17 cellular contexts compared by ENCODE assay signal in the genomic region with DNA sequence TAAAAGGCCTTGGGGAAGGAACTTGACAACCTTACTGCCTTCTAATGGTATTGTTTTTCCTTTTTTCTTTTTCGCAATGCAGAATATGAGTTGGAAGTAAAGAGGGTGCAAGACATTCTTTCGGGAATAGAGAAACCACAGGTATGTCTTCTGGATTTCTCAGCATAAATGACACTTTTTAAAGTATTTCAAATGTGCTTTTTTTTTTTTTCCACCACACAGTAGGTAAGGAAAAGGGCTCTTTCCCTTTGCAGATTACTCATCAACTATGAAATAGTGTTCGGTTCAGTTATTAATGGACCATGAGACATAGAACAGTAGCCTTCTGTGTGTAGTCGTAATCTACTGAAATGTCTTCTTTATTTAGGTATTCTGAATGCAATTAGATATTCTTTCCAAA.
DNase-seq lines count a peak whose midpoint lies in the region; TF ChIP-seq lines count a peak whose summit lies in the region.
"Had no signal": no experiment of that assay in that cellular context is flagged by ENCODE, and none has a peak within 500 bp of the region (broad histone marks: within the 10 kb centered on the region; RNA-seq: fewer than 3 reads in every experiment).

No MANE protein-coding gene starts in this region.

- H4K91ac ChIP-seq in neuronal stem cell (ENCODE audit: low read depth, low read length, poor library complexity), result no peak overlapping the region

- peak overlapping the region; percentile 33 for H3K4me3 Mint-ChIP-seq in HFFc6
- H3K4me3 Mint-ChIP-seq: neural progenitor cell had no signal

- no peak overlapping the region for H3K4ac ChIP-seq in neuronal stem cell (ENCODE audit: low read length)

- no peak overlapping the region for H3K18ac ChIP-seq in neuronal stem cell (ENCODE audit: low read length)

- peak; percentile 62 for DNase-seq in ACHN
- DNase-seq in HFFc6, result peak; percentile 53
- peak; percentile 70 for DNase-seq in astrocyte of the hippocampus (ENCODE audit: low read depth, low spot score)
- DNase-seq in kidney glomerular epithelial cell (lab: John Stamatoyannopoulos, UW), result peak; percentile 8
- no peak for DNase-seq in stimulated activated CD4-positive, alpha-beta T cell treated with anti-CD3 and anti-CD28 coated beads, Interleukin-2, amount 100 ng/mL, for 24 hours
- DNase-seq in cerebellum (ENCODE audit: low spot score), result no peak
- no peak for DNase-seq in substantia nigra (lab: John Stamatoyannopoulos, UW)
- no peak for DNase-seq in neuronal stem cell (ENCODE audit: low spot score)
- DNase-seq: activated naive CD4-positive, alpha-beta T cell; caudate nucleus; NCI-H1092; NCI-H2171 treated with DMSO at 0.1 percent for 48 hours; small intestine had no signal

- no peak overlapping the region for H2BK5ac ChIP-seq in neuronal stem cell (ENCODE audit: low read length)

- H3K14ac ChIP-seq in neuronal stem cell (ENCODE audit: low read length), result no peak overlapping the region

- H3K9me3 ChIP-seq in neuronal stem cell (replicated peaks in 1 of 2; ENCODE audit: control insufficient read depth in 2 of 2, insufficient read depth in 1 of 2, low read depth in 1 of 2, low read length in 2 of 2), result no peaks in the 10 kb centered on the region
- H3K9me3 ChIP-seq: BLaER1 had no signal

- in situ Hi-C loops in ACHN (cut with HindIII; ENCODE audit: low pct_ligation_motif_present, low pct_unique_long_range_greater_than_20kb, low sequenced_read_pairs), result no loop called here

- no peak overlapping the region for H3K4me2 ChIP-seq in neuronal stem cell (ENCODE audit: insufficient read depth, low read length, poor library complexity, severe bottlenecking)
- H3K4me2 ChIP-seq: BLaER1, neural progenitor cell had no signal

- no peak overlapping the region for H2BK15ac ChIP-seq in neuronal stem cell (ENCODE audit: low read length)

- peaks cover 5% of the 10 kb centered on the region; the same call in 1 of the 2 replicates for H3K27me3 Mint-ChIP-seq in HFFc6 (ENCODE audit: insufficient read depth)

- H3K36me3 Mint-ChIP-seq in HFFc6 (ENCODE audit: low read depth), result peaks cover 54% of the 10 kb centered on the region

- no CpG with 5 or more reads among the region's 4 CpGs for WGBS in neuronal stem cell (ENCODE audit: extremely low coverage in 2 of 2, insufficient read length in 2 of 2, insufficient replicate concordance in 1 of 2), 2 donors

- peaks cover 7 to 72% of the 10 kb centered on the region in 2 donors for H3K36me3 ChIP-seq in neuronal stem cell (replicated peaks in 1 of 2; ENCODE audit: control insufficient read depth in 2 of 2, insufficient read depth in 2 of 2, low read length in 2 of 2)
- H3K36me3 ChIP-seq: neural progenitor cell had no signal

- TF ChIP-seq CTCF in HFFc6 (IDR thresholded peaks at IDR 0.05), result no peak

- no peaks in the 10 kb centered on the region for H3K79me1 ChIP-seq in neuronal stem cell (ENCODE audit: low read depth, low read length)

- H3K27ac ChIP-seq in substantia nigra (ENCODE audit: low read depth, low read length, poor library complexity, severe bottlenecking), result no peak overlapping the region
- no peak overlapping the region for H3K27ac ChIP-seq in neuronal stem cell (replicated peaks; ENCODE audit: low read length)
- H3K27ac ChIP-seq: BLaER1, neural progenitor cell, VCaP had no signal

- H3K27ac Mint-ChIP-seq in HFFc6, result peak overlapping the region; percentile 37

- H3K23ac ChIP-seq in neuronal stem cell (ENCODE audit: low read depth, low read length, poor library complexity), result no peak overlapping the region

- peaks cover 78% of the 10 kb centered on the region for H3K4me1 Mint-ChIP-seq in HFFc6 (ENCODE audit: low read depth)

- no peak overlapping the region for H4K8ac ChIP-seq in neuronal stem cell (ENCODE audit: low read depth, low read length)

- H3K9ac ChIP-seq in neuronal stem cell (ENCODE audit: low read depth, low read length, poor library complexity), result no peak overlapping the region
- H3K9ac ChIP-seq: BLaER1, neural progenitor cell had no signal

- peaks cover 0 to 2% of the 10 kb centered on the region in 2 donors for H3K4me1 ChIP-seq in neuronal stem cell (ENCODE audit: control insufficient read depth in 2 of 2, insufficient read depth in 1 of 2, low read depth in 1 of 2, low read length in 2 of 2)
- H3K4me1 ChIP-seq: BLaER1, neural progenitor cell had no signal

- H3K9me3 Mint-ChIP-seq in HFFc6, result no peaks in the 10 kb centered on the region
- H3K9me3 Mint-ChIP-seq: neural progenitor cell had no signal

- H3K27me3 ChIP-seq in neuronal stem cell (ENCODE audit: control insufficient read depth in 3 of 3, insufficient read depth in 3 of 3, low read depth in 1 of 3, low read length in 3 of 3), result no peaks in the 10 kb centered on the region
- H3K27me3 ChIP-seq: BLaER1, neural progenitor cell had no signal

- no peak overlapping the region for H3K4me3 ChIP-seq in neuronal stem cell (ENCODE audit: low read length in 2 of 2)
- H3K4me3 ChIP-seq: BLaER1, lung, neural progenitor cell had no signal

- no peak overlapping the region for H2AFZ ChIP-seq in neuronal stem cell (ENCODE audit: low read length)
- H2AFZ ChIP-seq: neural progenitor cell had no signal

- no peak overlapping the region for H2BK12ac ChIP-seq in neuronal stem cell (ENCODE audit: low read length)

- no peak overlapping the region for H2BK120ac ChIP-seq in neuronal stem cell (ENCODE audit: low read depth, low read length)

- no peak overlapping the region for H2AK5ac ChIP-seq in neuronal stem cell (ENCODE audit: low read depth, low read length)

Comparison
In these comparisons a context has a peak if more than half of its experiments do, and no peak if none do; other contexts are left out.
1. DNase-seq: peak in ACHN (single experiment), HFFc6 (single experiment), astrocyte of the hippocampus (single experiment) and kidney glomerular epithelial cell (single experiment); none in stimulated activated CD4-positive, alpha-beta T cell treated with anti-CD3 and anti-CD28 coated beads, Interleukin-2, amount 100 ng/mL, for 24 hours (0 of 2), cerebellum (single experiment), substantia nigra (0 of 49) and neuronal stem cell (single experiment).